In genomic region chr1:101314244-101314643, GRCh38 we compare ENCODE assay signal across 10 cellular contexts.
DNase-seq lines count a peak whose midpoint lies in the region; ATAC-seq and TF ChIP-seq lines count a peak whose summit lies in the region.
"Had no signal": no experiment of that assay in that cellular context is flagged by ENCODE, and none has a peak within 500 bp of the region (broad histone marks: within the 10 kb centered on the region; RNA-seq: fewer than 3 reads in every experiment).

No MANE protein-coding gene starts in this region.

- intact Hi-C loops in mammary epithelial cell (cut with micrococcal nuclease) (no loop called here), body of pancreas (cut with DNase I) (no loop called here), lower lobe of right lung (cut with DNase I) (no loop called here)

- BruUV-seq in mammary epithelial cell (replicated peaks; lab: Mats Ljungman, UMichigan): no TSS peak

- H3K4me3 ChIP-seq in BLaER1 (no peak overlapping the region), mammary epithelial cell (replicated peaks in 1 of 3; ENCODE audit: insufficient read depth in 1 of 3, low read depth in 2 of 3, low read length in 3 of 3) (no peak overlapping the region), body of pancreas (no peak overlapping the region), lower lobe of right lung (no peak overlapping the region)

- H3K36me3 ChIP-seq in BLaER1 (no peaks in the 10 kb centered on the region), mammary epithelial cell (ENCODE audit: insufficient read depth, low read length) (no peaks in the 10 kb centered on the region), body of pancreas (replicated peaks in 1 of 2; ENCODE audit: insufficient read depth in 1 of 2, low read depth in 2 of 2) (no peaks in the 10 kb centered on the region), lower lobe of right lung (no peaks in the 10 kb centered on the region)

- H3K79me2 ChIP-seq in mammary epithelial cell (ENCODE audit: insufficient read depth, low read length): no peaks in the 10 kb centered on the region

- H3K9me3 ChIP-seq in BLaER1: peaks cover 17% of the 10 kb centered on the region; the same call in 1 of the 2 replicates
- no peaks in the 10 kb centered on the region for H3K9me3 ChIP-seq in mammary epithelial cell (replicated peaks; ENCODE audit: insufficient read depth, low read length)
- no peaks in the 10 kb centered on the region for H3K9me3 ChIP-seq in body of pancreas
- no peaks in the 10 kb centered on the region for H3K9me3 ChIP-seq in lower lobe of right lung

- H3K27me3 ChIP-seq in BLaER1: no peaks in the 10 kb centered on the region
- H3K27me3 ChIP-seq in mammary epithelial cell (ENCODE audit: insufficient read depth, low read length): peaks cover 11% of the 10 kb centered on the region
- peaks cover 0 to 3% of the 10 kb centered on the region in 2 donors for H3K27me3 ChIP-seq in body of pancreas
- H3K27me3 ChIP-seq in lower lobe of right lung (ENCODE audit: low read depth): peaks cover 4% of the 10 kb centered on the region

- WGBS in mammary epithelial cell (ENCODE audit: low coverage, missing lambda C conversion rate): 96% methylated on average over 2 of the region's 2 CpGs
- 93 to 96% methylated on average over 2 of the region's 2 CpGs for WGBS in body of pancreas, 2 donors

- in situ Hi-C loops in mammary epithelial cell (cut with MboI; ENCODE audit: low sequenced_read_pairs in 2 of 2): loop anchor here in 1 of 2 donors (25.0 kb wide), 1 partner anchor 123 kb away; no protein-coding TSS in a partner anchor

- H2AFZ ChIP-seq in mammary epithelial cell (ENCODE audit: low read depth, low read length): no peak overlapping the region

- H3K4me1 ChIP-seq in BLaER1 (peaks cover 51% of the 10 kb centered on the region), mammary epithelial cell (ENCODE audit: insufficient read depth, low read length) (peaks cover 6% of the 10 kb centered on the region), body of pancreas (peaks cover 5% of the 10 kb centered on the region), lower lobe of right lung (peaks cover 6% of the 10 kb centered on the region)

- H4K20me1 ChIP-seq in BLaER1: no peaks in the 10 kb centered on the region
- H4K20me1 ChIP-seq in mammary epithelial cell (ENCODE audit: insufficient read depth, low read length): no peaks in the 10 kb centered on the region

- H3K4me2 ChIP-seq in BLaER1: no peak overlapping the region
- no peak overlapping the region for H3K4me2 ChIP-seq in mammary epithelial cell (ENCODE audit: insufficient read depth, low read depth, low read length)

- TF ChIP-seq CTCF in mammary epithelial cell (conservative IDR thresholded peaks at IDR 0.05 in 1 of 2, IDR thresholded peaks at IDR 0.05 in 1 of 2; ENCODE audit: extremely low read depth in 1 of 2, insufficient read depth in 1 of 2, low read depth in 1 of 2, low read length in 2 of 2): no peak
- no peak for TF ChIP-seq CTCF in body of pancreas (IDR thresholded peaks at IDR 0.05)
- no peak for TF ChIP-seq CTCF in lower lobe of right lung (IDR thresholded peaks at IDR 0.05)

- CTCF ChIA-PET in mammary epithelial cell (lab: Charles Lee; ENCODE audit: low non-redundant PET): no interaction called here

- dilution Hi-C loops in mammary epithelial cell (cut with HindIII; ENCODE audit: low sequenced_read_pairs): no loop called here

- peak overlapping the region; percentile 30; the same call in 1 of the 2 replicates for H3K27ac ChIP-seq in BLaER1
- H3K27ac ChIP-seq in mammary epithelial cell (ENCODE audit: insufficient read depth, low read depth, low read length): no peak overlapping the region
- H3K27ac ChIP-seq in body of pancreas: no peak overlapping the region
- no peak overlapping the region for H3K27ac ChIP-seq in lower lobe of right lung

- H3K9ac ChIP-seq in BLaER1 (no peak overlapping the region), mammary epithelial cell (ENCODE audit: insufficient read depth, low read length) (no peak overlapping the region)

- DNase-seq in mammary epithelial cell: peak; percentile 73
- no peak for DNase-seq in NCI-H1694 (lab: John Stamatoyannopoulos, UW)
- no peak for DNase-seq in HuH-7.5 (ENCODE audit: low spot score)
- no peak for DNase-seq in body of pancreas
- no peak for DNase-seq in lower lobe of right lung
- DNase-seq: posterior cingulate gyrus had no signal

- ATAC-seq in GM18909 (IDR thresholded peaks at IDR 0.05; ENCODE audit: poor library complexity, unreplicated experiment): peak; percentile 39
- peak; percentile 45 for ATAC-seq in HG03354 (IDR thresholded peaks at IDR 0.05; ENCODE audit: poor library complexity, severe bottlenecking, unreplicated experiment)
- ATAC-seq in body of pancreas: no peak
- ATAC-seq in lower lobe of right lung: no peak
- ATAC-seq: WTC11 had no signal

- no peak for TF ChIP-seq POLR2A in body of pancreas (IDR thresholded peaks at IDR 0.05)

Comparison
In these comparisons a context has a peak if more than half of its experiments do, and no peak if none do; other contexts are left out.
1. ATAC-seq: peak in GM18909 (single experiment) and HG03354 (single experiment); none in body of pancreas (single experiment) and lower lobe of right lung (0 of 2).